In genomic region chr16:53357955-53358354, GRCh38 we compare ENCODE assay signal across 24 cellular contexts.
"Had no signal": no experiment of that assay in that cellular context is flagged by ENCODE, and none has a peak within 500 bp of the region (broad histone marks: within the 10 kb centered on the region; RNA-seq: fewer than 3 reads in every experiment).

No MANE protein-coding gene starts in this region.

- H3K9me3 Mint-ChIP-seq: mesothelial cell of epicardium had no signal

- H3K4me3 ChIP-seq: coronary artery, dorsolateral prefrontal cortex, esophagus squamous epithelium, gastrocnemius medialis, heart right ventricle, left lung, lower lobe of right lung, mucosa of descending colon had no signal

- H3K4me1 Mint-ChIP-seq: mesothelial cell of epicardium had no signal

- H3K36me3 ChIP-seq: esophagus squamous epithelium, gastrocnemius medialis, heart right ventricle, left lung, lower lobe of right lung had no signal

- H3K36me3 Mint-ChIP-seq: mesothelial cell of epicardium had no signal

- H3K27me3 ChIP-seq: gastrocnemius medialis had no signal

- DNase-seq: dermis blood vessel endothelial cell; dorsolateral prefrontal cortex; effector CD4-positive, alpha-beta T cell; effector memory CD4-positive, alpha-beta T cell; esophagus squamous epithelium; foreskin fibroblast; foreskin melanocyte; gastrocnemius medialis; glutamatergic neuron; head of caudate nucleus; heart right ventricle; hippocampal formation; left cardiac atrium; left lung; left ventricle myocardium superior; lower lobe of right lung; mesenchymal stem cell; mucosa of descending colon had no signal

- ATAC-seq: gastrocnemius medialis, heart right ventricle, left cardiac atrium, left lung, left ventricle myocardium superior, lower lobe of right lung, mucosa of descending colon had no signal

- H3K4me3 Mint-ChIP-seq: mesothelial cell of epicardium had no signal

- H3K9me3 ChIP-seq: esophagus squamous epithelium, gastrocnemius medialis, heart right ventricle, left lung, lower lobe of right lung, mucosa of descending colon had no signal

- FAIRE-seq: colon, endothelial cell of umbilical vein, islet of Langerhans, keratinocyte had no signal

- H3K27ac Mint-ChIP-seq: mesothelial cell of epicardium had no signal

- H3K4me1 ChIP-seq: esophagus squamous epithelium, gastrocnemius medialis, heart right ventricle, left lung, lower lobe of right lung had no signal

- H3K27ac ChIP-seq: coronary artery, dorsolateral prefrontal cortex, esophagus squamous epithelium, gastrocnemius medialis, heart right ventricle, left lung, lower lobe of right lung had no signal
